ENCODE assay signal across 18 cellular contexts in the genomic region with DNA sequence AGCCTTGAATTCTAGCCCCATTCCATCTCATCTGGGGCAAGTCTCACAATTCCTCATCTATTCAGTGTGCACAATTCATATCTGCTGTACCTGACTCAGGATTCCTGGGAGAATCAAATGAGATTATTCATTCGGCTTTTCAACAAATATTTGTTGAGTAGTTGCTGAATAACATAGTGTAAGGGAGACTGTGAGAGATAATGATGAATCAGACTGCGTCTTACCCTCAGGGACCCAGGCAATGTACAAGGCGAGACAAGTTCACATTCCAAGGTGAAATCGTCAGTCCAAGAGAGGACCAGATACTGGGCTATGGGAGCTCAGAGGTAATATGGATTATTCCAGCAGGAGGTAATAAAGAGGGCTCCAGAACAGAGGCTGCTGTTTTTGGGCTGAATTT.
DNase-seq lines count a peak whose midpoint lies in the region; TF ChIP-seq lines count a peak whose summit lies in the region.
"Had no signal": no experiment of that assay in that cellular context is flagged by ENCODE, and none has a peak within 500 bp of the region (broad histone marks: within the 10 kb centered on the region; RNA-seq: fewer than 3 reads in every experiment).

No MANE protein-coding gene starts in this region.

- no peak overlapping the region for H3K4me3 ChIP-seq in AG10803 (ENCODE audit: low read length)
- H3K4me3 ChIP-seq: esophagus muscularis mucosa, heart right ventricle, lung, SK-N-MC had no signal

- peak; percentile 28 for DNase-seq in AG10803 (ENCODE audit: low read depth)
- peak; percentile 56 for DNase-seq in HS-5 (ENCODE audit: low read depth)
- DNase-seq in T1000 (lab: John Stamatoyannopoulos, UW): peak; percentile 12
- peak; percentile 59 for DNase-seq in glomerular visceral epithelial cell (ENCODE audit: extremely low spot score)
- DNase-seq in HuH-7.5 (ENCODE audit: low spot score): no peak
- DNase-seq in GM19240 (ENCODE audit: insufficient read length, low spot score): no peak
- DNase-seq in UCSD-AML1 (lab: John Stamatoyannopoulos, UW; ENCODE audit: unreplicated experiment): no peak
- no peak for DNase-seq in cerebellar nuclear complex (lab: John Stamatoyannopoulos, UW)
- DNase-seq: activated CD4-positive, alpha-beta T cell treated with anti-CD3 and anti-CD28 coated beads for 48 hours; activated naive CD8-positive, alpha-beta T cell treated with anti-CD3 and anti-CD28 coated beads, Interleukin-2, amount 50 U/mL, for 24 hours; CD4-positive, alpha-beta T cell; heart right ventricle; islet precursor cell; NCI-H1417 treated with DMSO at 0.1 percent for 48 hours; stimulated activated CD4-positive, alpha-beta T cell treated with anti-CD3 and anti-CD28 coated beads, Interleukin-15, amount 100 ng/mL, for 24 hours had no signal

- TF ChIP-seq CTCF in AG10803 (conservative IDR thresholded peaks at IDR 0.05; ENCODE audit: low read length): no peak

Comparison
In these comparisons a context has a peak if more than half of its experiments do, and no peak if none do; other contexts are left out.
1. DNase-seq: peak in AG10803 (single experiment), HS-5 (single experiment), T1000 (single experiment) and glomerular visceral epithelial cell (single experiment); none in HuH-7.5 (single experiment), GM19240 (single experiment), UCSD-AML1 (single experiment) and cerebellar nuclear complex (0 of 2).